ENCODE assay signal across 12 cellular contexts in the genomic region with DNA sequence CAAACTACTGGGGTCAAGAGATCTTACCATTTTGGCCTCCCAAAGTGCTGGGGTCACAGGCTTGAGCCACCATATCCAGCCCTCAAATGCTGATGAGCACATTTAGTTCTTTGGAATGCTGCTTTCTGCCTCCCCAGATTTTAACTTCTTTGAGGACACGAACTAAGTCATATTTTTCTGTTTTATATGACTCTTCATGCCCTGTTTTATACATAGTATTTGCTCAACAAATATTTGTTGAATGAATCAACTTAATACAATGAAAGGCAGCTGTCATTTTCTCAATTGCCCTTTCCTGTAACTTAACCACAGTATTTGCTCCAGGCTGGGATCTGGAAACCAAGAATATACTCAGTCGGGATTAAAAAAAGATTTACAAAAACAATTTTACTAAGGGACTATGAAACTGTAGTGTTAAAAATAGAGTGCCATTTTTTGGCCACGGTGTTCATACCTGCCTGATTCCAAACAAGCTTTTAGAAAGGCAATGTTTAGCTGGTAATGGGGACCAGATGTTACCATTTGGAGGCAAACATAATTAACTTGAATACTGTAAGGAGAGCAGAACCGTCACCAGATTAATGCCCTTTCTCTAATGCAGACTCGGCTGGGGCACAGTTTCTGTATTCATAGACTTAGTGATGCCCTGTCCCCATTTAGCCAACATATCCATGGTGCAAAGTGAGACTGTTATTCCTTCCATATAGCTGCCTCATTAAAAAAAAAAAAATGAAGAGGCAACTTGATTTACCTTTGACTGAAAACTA.
DNase-seq lines count a peak whose midpoint lies in the region; ATAC-seq and TF ChIP-seq lines count a peak whose summit lies in the region.
"Had no signal": no experiment of that assay in that cellular context is flagged by ENCODE, and none has a peak within 500 bp of the region (broad histone marks: within the 10 kb centered on the region; RNA-seq: fewer than 3 reads in every experiment).

No MANE protein-coding gene starts in this region.

- H3K9me3 ChIP-seq in heart right ventricle = no peaks in the 10 kb centered on the region
- no peaks in the 10 kb centered on the region for H3K9me3 ChIP-seq in tibial artery

- ATAC-seq in heart right ventricle (no peak), esophagus mucosa (peak; percentile 78), GM21717 (IDR thresholded peaks at IDR 0.05; ENCODE audit: unreplicated experiment) (no peak)
- ATAC-seq in stimulated activated naive B cell treated with anti-CD40 and anti-IgM and Interleukin-4, amounts not matched to agents 10 μg/mL and 1 μg/mL and 100 μg/mL, for 72 hours (replicated peaks) = no peak
- ATAC-seq: naive thymus-derived CD8-positive, alpha-beta T cell had no signal

- H3K4me3 Mint-ChIP-seq in stimulated activated naive B cell treated with anti-CD40 and anti-IgM and Interleukin-4, amounts not matched to agents 10 μg/mL and 1 μg/mL and 100 μg/mL, for 72 hours = no peak overlapping the region
- no peak overlapping the region for H3K4me3 Mint-ChIP-seq in activated CD4-positive, alpha-beta memory T cell treated with anti-CD3 and anti-CD28 coated beads for 36 hours
- H3K4me3 Mint-ChIP-seq: naive thymus-derived CD8-positive, alpha-beta T cell had no signal

- no peaks in the 10 kb centered on the region for H3K9me3 Mint-ChIP-seq in stimulated activated naive B cell treated with anti-CD40 and anti-IgM and Interleukin-4, amounts not matched to agents 10 μg/mL and 1 μg/mL and 100 μg/mL, for 72 hours
- no peaks in the 10 kb centered on the region for H3K9me3 Mint-ChIP-seq in activated CD4-positive, alpha-beta memory T cell treated with anti-CD3 and anti-CD28 coated beads for 36 hours
- H3K9me3 Mint-ChIP-seq: naive thymus-derived CD8-positive, alpha-beta T cell had no signal

- H3K27me3 ChIP-seq in heart right ventricle (no peaks in the 10 kb centered on the region), tibial artery (no peaks in the 10 kb centered on the region)

- CTCF ChIA-PET in activated CD4-positive, alpha-beta memory T cell treated with anti-CD3 and anti-CD28 coated beads for 36 hours (lab: Charles Lee) = interaction anchor here (0.6 to 0.7 kb wide), 2 partner anchors 10 to 309 kb away, joined by 3 read pairs; no protein-coding TSS in a partner anchor

- peaks cover 0 to 100% (median 52%) of the 10 kb centered on the region in 9 donors for H3K36me3 ChIP-seq in heart right ventricle
- H3K36me3 ChIP-seq in tibial artery = peaks cover 9 to 22% (median 12%) of the 10 kb centered on the region in 3 donors

- POLR2A ChIA-PET in activated CD4-positive, alpha-beta memory T cell treated with anti-CD3 and anti-CD28 coated beads for 36 hours (lab: Charles Lee) = no interaction called here

- TF ChIP-seq CTCF in heart right ventricle (IDR thresholded peaks at IDR 0.05) = no peak
- no peak for TF ChIP-seq CTCF in tibial artery (IDR thresholded peaks at IDR 0.05)

- peaks cover 6 to 11% of the 10 kb centered on the region in 2 donors for H3K4me1 Mint-ChIP-seq in stimulated activated naive B cell treated with anti-CD40 and anti-IgM and Interleukin-4, amounts not matched to agents 10 μg/mL and 1 μg/mL and 100 μg/mL, for 72 hours
- peaks cover 11% of the 10 kb centered on the region for H3K4me1 Mint-ChIP-seq in activated CD4-positive, alpha-beta memory T cell treated with anti-CD3 and anti-CD28 coated beads for 36 hours (ENCODE audit: low read depth)

- DNase-seq in heart right ventricle = no peak
- no peak for DNase-seq in cardiac septum (ENCODE audit: low spot score)
- peak; percentile 73 for DNase-seq in NCI-H748 (lab: John Stamatoyannopoulos, UW; ENCODE audit: unreplicated experiment)
- no peak for DNase-seq in tibial artery
- no peak for DNase-seq in stimulated activated naive B cell treated with anti-CD40 and anti-IgM and Interleukin-4, amounts not matched to agents 10 μg/mL and 1 μg/mL and 100 μg/mL, for 72 hours
- DNase-seq in activated CD4-positive, alpha-beta memory T cell treated with anti-CD3 and anti-CD28 coated beads for 36 hours = no peak
- DNase-seq: cerebellar nuclear complex; naive thymus-derived CD8-positive, alpha-beta T cell; NCI-H446; T-helper 9 cell had no signal

- H3K36me3 Mint-ChIP-seq in stimulated activated naive B cell treated with anti-CD40 and anti-IgM and Interleukin-4, amounts not matched to agents 10 μg/mL and 1 μg/mL and 100 μg/mL, for 72 hours = no peaks in the 10 kb centered on the region
- H3K36me3 Mint-ChIP-seq in activated CD4-positive, alpha-beta memory T cell treated with anti-CD3 and anti-CD28 coated beads for 36 hours = no peaks in the 10 kb centered on the region

- H3K27me3 Mint-ChIP-seq in stimulated activated naive B cell treated with anti-CD40 and anti-IgM and Interleukin-4, amounts not matched to agents 10 μg/mL and 1 μg/mL and 100 μg/mL, for 72 hours = peaks cover 0 to 9% of the 10 kb centered on the region in 2 donors
- no peaks in the 10 kb centered on the region for H3K27me3 Mint-ChIP-seq in activated CD4-positive, alpha-beta memory T cell treated with anti-CD3 and anti-CD28 coated beads for 36 hours

- WGBS in heart right ventricle, 2 donors = 78 to 80% methylated on average over 5 of the region's 5 CpGs

- peak overlapping the region in 8 of 10 donors; percentile 6 to 82 (median 66) for H3K27ac ChIP-seq in heart right ventricle
- peak overlapping the region; percentile 60 to 79 for H3K27ac ChIP-seq in tibial artery

- H3K4me3 ChIP-seq in heart right ventricle (no peak overlapping the region), tibial artery (no peak overlapping the region)

- no peak overlapping the region for H3K27ac Mint-ChIP-seq in stimulated activated naive B cell treated with anti-CD40 and anti-IgM and Interleukin-4, amounts not matched to agents 10 μg/mL and 1 μg/mL and 100 μg/mL, for 72 hours
- no peak overlapping the region for H3K27ac Mint-ChIP-seq in activated CD4-positive, alpha-beta memory T cell treated with anti-CD3 and anti-CD28 coated beads for 36 hours

- intact Hi-C loops in heart right ventricle (cut with DNase I) (no loop called here), cardiac septum (cut with DNase I) (no loop called here), tibial artery (cut with DNase I; ENCODE audit: low total_unique reads) (no loop called here)
- intact Hi-C loops in activated CD4-positive, alpha-beta memory T cell treated with anti-CD3 and anti-CD28 coated beads for 36 hours (cut with micrococcal nuclease) = no loop called here

- H3K4me1 ChIP-seq in heart right ventricle = peaks cover 0 to 90% (median 56%) of the 10 kb centered on the region in 9 donors
- peaks cover 0 to 43% (median 21%) of the 10 kb centered on the region in 4 donors for H3K4me1 ChIP-seq in tibial artery
